In genomic region chr19:46907880-46908279, GRCh38 we compare ENCODE assay signal across 15 cellular contexts.
"Had no signal": no experiment of that assay in that cellular context is flagged by ENCODE, and none has a peak within 500 bp of the region (broad histone marks: within the 10 kb centered on the region; RNA-seq: fewer than 3 reads in every experiment).

No MANE protein-coding gene starts in this region.

- H3K4me3 ChIP-seq: body of pancreas, gastrocnemius medialis, lung, psoas muscle, skin epidermis, transverse colon had no signal

- H3K27ac ChIP-seq: body of pancreas, gastrocnemius medialis, neutrophil, psoas muscle, transverse colon had no signal

- H3K9me3 ChIP-seq: body of pancreas, gastrocnemius medialis, neutrophil, psoas muscle, transverse colon had no signal

- H3K27me3 ChIP-seq: body of pancreas, gastrocnemius medialis, neutrophil, transverse colon had no signal

- DNase-seq: activated CD4-positive, alpha-beta T cell treated with anti-CD3 and anti-CD28 coated beads, Interleukin-2, amount 50 U/mL, for 48 hours; activated CD4-positive, CD25-positive, alpha-beta regulatory T cell treated with anti-CD3 and anti-CD28 coated beads, Interleukin-2, amount 50 U/mL, for 72 hours; activated CD8-positive, alpha-beta memory T cell treated with anti-CD3 and anti-CD28 coated beads, Interleukin-2, amount 10 ng/mL, durations not matched to agents 7 days and 5 days; activated effector memory CD4-positive, alpha-beta T cell treated with Interleukin-2 at 50 U/mL for 16 hours; activated T-cell treated with anti-CD3 and anti-CD28 coated beads, Interleukin-2, amount 50 U/mL, for 24 hours; amniotic stem cell; gastrocnemius medialis; naive thymus-derived CD4-positive, alpha-beta T cell; T-helper 9 cell; transverse colon had no signal

- ATAC-seq: activated CD8-positive, alpha-beta memory T cell treated with anti-CD3 and anti-CD28 coated beads, Interleukin-2, amount 10 ng/mL, durations not matched to agents 7 days and 5 days; body of pancreas; naive thymus-derived CD4-positive, alpha-beta T cell; psoas muscle had no signal

- H3K36me3 ChIP-seq: gastrocnemius medialis, neutrophil, transverse colon had no signal
